6 cellular contexts compared by ENCODE assay signal in the genomic region with DNA sequence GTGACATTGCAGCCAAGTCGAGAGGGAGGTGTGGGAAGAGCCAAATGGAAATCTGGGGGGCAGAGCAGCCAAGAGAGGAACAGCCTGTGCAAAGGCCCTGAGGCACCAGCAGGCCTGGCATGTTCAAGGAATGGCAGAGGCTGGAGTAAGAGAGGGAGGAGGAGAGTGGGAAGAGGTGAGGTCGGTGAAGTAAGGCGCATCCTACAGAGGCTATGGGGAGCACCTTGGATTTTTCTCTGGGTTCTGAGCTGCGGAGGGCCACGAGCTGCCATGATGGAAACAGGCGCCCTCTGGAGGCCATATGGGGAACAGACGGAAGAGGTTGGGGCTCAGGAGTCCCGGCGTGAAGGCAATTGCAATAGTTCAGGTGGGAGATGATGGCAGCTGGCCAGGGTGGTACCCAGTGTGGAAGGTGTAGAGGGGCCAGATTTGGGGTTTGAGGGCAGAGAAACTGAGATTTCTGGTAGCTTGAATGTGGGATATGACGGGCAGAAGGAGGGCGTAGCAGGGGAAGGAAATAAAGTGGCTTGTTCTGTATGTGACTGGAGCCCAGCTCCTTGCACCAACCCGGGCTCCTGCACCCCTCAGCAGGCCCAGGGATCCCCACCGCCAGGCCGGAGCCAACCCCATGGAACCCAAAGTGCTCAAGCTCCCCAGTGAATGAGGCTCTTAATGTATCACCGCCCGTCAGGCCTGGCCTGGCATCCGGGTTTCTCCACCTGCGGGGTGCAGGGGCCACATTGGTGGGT. TPM values are rescaled to one million over a fixed set of nuclear protein-coding genes. Genes with fewer than 3 reads are reported as not detected.
DNase-seq lines count a peak whose midpoint lies in the region; TF ChIP-seq lines count a peak whose summit lies in the region.

No MANE protein-coding gene starts in this region.

- WGBS in H9 (ENCODE audit: extremely low coverage, insufficient read length, low lambda C conversion rate), result no CpG with 5 or more reads among the region's 18 CpGs

- H3K4me3 Mint-ChIP-seq in H9, result no peak overlapping the region; a peak in 1 of 5 replicates
- H3K4me3 Mint-ChIP-seq in T-helper 2 cell treated with Interferon-gamma antibody and Interleukin-4, amounts not matched to agents 5 μg/mL and 100 μg/mL, for 36 hours, result no peak overlapping the region

- in situ Hi-C loops in ACHN (cut with HindIII; ENCODE audit: low pct_ligation_motif_present, low pct_unique_long_range_greater_than_20kb, low sequenced_read_pairs), result no loop called here

- H2BK12ac ChIP-seq in H9 (ENCODE audit: insufficient read length, low read depth, low read length), result no peak overlapping the region

- no peak overlapping the region for H3K14ac ChIP-seq in H9 (ENCODE audit: insufficient read depth, low read length)

- no peak overlapping the region for H3K27ac ChIP-seq in H9 (ENCODE audit: insufficient read length, low read depth, low read length)

- H3K36me3 Mint-ChIP-seq in H9 (ENCODE audit: insufficient read depth in 1 of 3, low read depth in 3 of 3), result no peaks in the 10 kb centered on the region
- H3K36me3 Mint-ChIP-seq in T-helper 2 cell treated with Interferon-gamma antibody and Interleukin-4, amounts not matched to agents 5 μg/mL and 100 μg/mL, for 36 hours (ENCODE audit: low read depth), result no peaks in the 10 kb centered on the region

- H3K9ac ChIP-seq in H9 (ENCODE audit: extremely low read depth, insufficient read length, low read length), result no peak overlapping the region

- H4K8ac ChIP-seq in H9 (replicated peaks; ENCODE audit: insufficient read length, low read depth, low read length), result no peak overlapping the region

- H3K27me3 Mint-ChIP-seq in H9 (ENCODE audit: low read depth), result no peaks in the 10 kb centered on the region; the same call in 1 of the 2 replicates
- no peaks in the 10 kb centered on the region for H3K27me3 Mint-ChIP-seq in T-helper 2 cell treated with Interferon-gamma antibody and Interleukin-4, amounts not matched to agents 5 μg/mL and 100 μg/mL, for 36 hours (ENCODE audit: low read depth)

- H4K5ac ChIP-seq in H9 (ENCODE audit: insufficient read length, low read depth, low read length), result no peak overlapping the region

- H4K20me1 ChIP-seq in H9 (ENCODE audit: control insufficient read depth, insufficient read depth, insufficient read length), result no peaks in the 10 kb centered on the region

- no peak overlapping the region for H2BK20ac ChIP-seq in H9 (ENCODE audit: low read depth, low read length, poor library complexity, severe bottlenecking)

- peak overlapping the region in 1 of 3 experiments; percentile 37; a peak in 2 of 7 replicates for H3K27ac Mint-ChIP-seq in H9
- H3K27ac Mint-ChIP-seq in T-helper 2 cell treated with Interferon-gamma antibody and Interleukin-4, amounts not matched to agents 5 μg/mL and 100 μg/mL, for 36 hours, result peak overlapping the region; percentile 5

- peaks cover 6 to 9% of the 10 kb centered on the region in 2 experiments; a peak in 1 of 4 replicates for H3K4me1 Mint-ChIP-seq in H9
- H3K4me1 Mint-ChIP-seq in T-helper 2 cell treated with Interferon-gamma antibody and Interleukin-4, amounts not matched to agents 5 μg/mL and 100 μg/mL, for 36 hours (ENCODE audit: low read depth), result peaks cover 3% of the 10 kb centered on the region

- peak; percentile 88 for TF ChIP-seq CTCF in H9 (conservative IDR thresholded peaks at IDR 0.05)

- H2AK5ac ChIP-seq in H9 (ENCODE audit: insufficient read length, low read length), result no peak overlapping the region

- no peak overlapping the region for H3K4ac ChIP-seq in H9 (ENCODE audit: low read depth, low read length)

- no peaks in the 10 kb centered on the region; a peak in 1 of 5 replicates for H3K9me3 Mint-ChIP-seq in H9
- H3K9me3 Mint-ChIP-seq in T-helper 2 cell treated with Interferon-gamma antibody and Interleukin-4, amounts not matched to agents 5 μg/mL and 100 μg/mL, for 36 hours, result no peaks in the 10 kb centered on the region

- no peaks in the 10 kb centered on the region for H3K79me2 ChIP-seq in H9 (ENCODE audit: insufficient read depth, low read length)

- DNase-seq in H9 (peak; percentile 78), erythroblast (lab: John Stamatoyannopoulos, UW) (peak; percentile 64 to 77), ACHN (no peak), NCI-H187 treated with DMSO at 0.1 percent for 48 hours (lab: John Stamatoyannopoulos, UW) (no peak)
- peak; percentile 52 for DNase-seq in T-helper 2 cell treated with Interferon-gamma antibody and Interleukin-4, amounts not matched to agents 5 μg/mL and 100 μg/mL, for 36 hours (ENCODE audit: low spot score)
- DNase-seq in stimulated activated CD4-positive, alpha-beta T cell treated with anti-CD3 and anti-CD28 coated beads, Interleukin-4, amount 100 ng/mL, for 48 hours (ENCODE audit: low read depth in 2 of 2), result peak; percentile 49 to 54

- H3K4me2 ChIP-seq in H9 (ENCODE audit: insufficient read depth, insufficient read length, low read length), result no peak overlapping the region

- H3K79me1 ChIP-seq in H9 (ENCODE audit: insufficient read depth, low read depth, low read length, poor library complexity, severe bottlenecking), result no peaks in the 10 kb centered on the region

- H2BK5ac ChIP-seq in H9 (ENCODE audit: insufficient read length, low read length), result no peak overlapping the region

- H3K9me3 ChIP-seq in H9 (ENCODE audit: control insufficient read depth, low read depth, low read length), result no peaks in the 10 kb centered on the region

- H2AFZ ChIP-seq in H9 (ENCODE audit: low read length), result no peak overlapping the region

- H2BK15ac ChIP-seq in H9 (ENCODE audit: low read depth, low read length), result no peak overlapping the region

- no peaks in the 10 kb centered on the region for H3K23me2 ChIP-seq in H9 (ENCODE audit: insufficient read length, low read depth, low read length, poor library complexity, severe bottlenecking)

- no peak overlapping the region for H3T11ph ChIP-seq in H9 (ENCODE audit: low read length)

- no peaks in the 10 kb centered on the region for H3K27me3 ChIP-seq in H9 (ENCODE audit: insufficient read depth, low read length)

- no peak overlapping the region for H3K18ac ChIP-seq in H9 (ENCODE audit: insufficient read length, low read depth, low read length)

- no peak overlapping the region for H3K23ac ChIP-seq in H9 (ENCODE audit: insufficient read length, low read depth, low read length)

- TF ChIP-seq POLR2A in erythroblast (IDR thresholded peaks at IDR 0.05; ENCODE audit: low read length), result no peak

- no peak overlapping the region for H3K56ac ChIP-seq in H9 (ENCODE audit: insufficient read length, low read depth, low read length)

- no peak overlapping the region for H2BK120ac ChIP-seq in H9 (ENCODE audit: low read depth, low read length, poor library complexity, severe bottlenecking)

- no peak overlapping the region for H4K91ac ChIP-seq in H9 (ENCODE audit: insufficient read length, low read depth, low read length)

- no peaks in the 10 kb centered on the region for H3K4me1 ChIP-seq in H9 (ENCODE audit: insufficient read depth, low read length)

RNA-seq across cellular contexts. Expression of gene STRN4, which starts 20.5 kb away (rescaled TPM):
- total RNA-seq in H9 (2021), result 143 and 148 TPM in 2 replicates

RNA-seq across cellular contexts. Expression of gene FKRP, which starts 20.9 kb away (rescaled TPM):
- 39.1 and 42.2 TPM in 2 replicates for total RNA-seq in H9 (2021)

RNA-seq across cellular contexts. Expression of gene SLC1A5, which starts 21.7 kb away (rescaled TPM):
- total RNA-seq in H9 (2021), result 258 and 269 TPM in 2 replicates

RNA-seq across cellular contexts. Expression of gene PRKD2, which starts 49.8 kb away (rescaled TPM):
- 60.7 and 60.8 TPM in 2 replicates for total RNA-seq in H9 (2021)

Comparison
In these comparisons a context has a peak if more than half of its experiments do, and no peak if none do; other contexts are left out.
1. DNase-seq: peak in H9 (single experiment), T-helper 2 cell treated with Interferon-gamma antibody and Interleukin-4, amounts not matched to agents 5 μg/mL and 100 μg/mL, for 36 hours (single experiment), erythroblast (2 of 2) and stimulated activated CD4-positive, alpha-beta T cell treated with anti-CD3 and anti-CD28 coated beads, Interleukin-4, amount 100 ng/mL, for 48 hours (2 of 2); none in ACHN (single experiment) and NCI-H187 treated with DMSO at 0.1 percent for 48 hours (single experiment).